23 cellular contexts compared by ENCODE assay signal in the genomic region with DNA sequence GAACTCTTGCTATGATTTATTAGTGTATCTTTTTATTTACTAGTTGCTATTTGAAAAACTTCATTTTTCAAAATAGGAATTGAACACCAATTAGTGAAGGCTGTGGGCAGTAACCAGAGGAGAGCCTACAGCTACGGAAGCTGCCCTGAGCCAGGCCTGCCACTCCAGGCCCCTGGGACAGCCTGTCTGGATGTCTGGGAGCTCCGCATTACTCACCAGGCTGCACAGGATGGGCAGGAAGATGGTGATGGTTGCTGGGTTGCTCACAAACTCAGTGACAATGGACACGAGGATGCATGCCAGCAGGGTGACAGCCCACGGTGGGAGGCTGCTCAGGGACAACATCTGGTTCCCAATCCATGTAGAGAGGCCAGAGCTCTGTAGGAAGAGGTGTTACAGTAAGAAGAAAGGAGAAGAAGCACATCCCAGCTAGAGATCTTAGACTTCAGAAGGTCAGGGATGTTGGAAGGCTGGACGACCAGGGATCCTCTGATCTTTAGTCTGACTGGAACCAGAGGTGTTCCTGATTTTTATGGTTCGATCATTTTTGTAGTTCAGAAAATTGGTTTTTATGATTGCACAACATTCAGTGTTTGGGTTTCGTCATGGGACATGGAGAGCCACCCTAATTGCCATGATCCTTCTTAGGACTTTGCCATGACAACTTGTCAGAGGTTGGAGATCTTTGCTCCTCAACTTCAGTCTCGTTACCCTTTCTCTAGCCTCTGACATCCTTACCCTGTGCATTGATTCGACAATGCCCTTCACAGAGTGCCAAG. TPM values are rescaled to one million over a fixed set of nuclear protein-coding genes. Genes with fewer than 3 reads are reported as not detected.
DNase-seq lines count a peak whose midpoint lies in the region; ATAC-seq, FAIRE-seq and TF ChIP-seq lines count a peak whose summit lies in the region.
"Had no signal": no experiment of that assay in that cellular context is flagged by ENCODE, and none has a peak within 500 bp of the region (broad histone marks: within the 10 kb centered on the region; RNA-seq: fewer than 3 reads in every experiment).

No MANE protein-coding gene starts in this region.

- H3K36me3 ChIP-seq in IMR-90 (ENCODE audit: control insufficient read depth, insufficient read depth, low read length) (peaks cover 3% of the 10 kb centered on the region; the same call in 1 of the 2 replicates), astrocyte (ENCODE audit: insufficient read depth, low read length) (no peaks in the 10 kb centered on the region), smooth muscle cell (ENCODE audit: low read depth) (no peaks in the 10 kb centered on the region)
- H3K36me3 ChIP-seq: HAP-1 had no signal

- H2AFZ ChIP-seq in IMR-90 (replicated peaks; ENCODE audit: low read length, poor library complexity): no peak overlapping the region
- no peak overlapping the region for H2AFZ ChIP-seq in astrocyte (ENCODE audit: low read depth, low read length)
- H2AFZ ChIP-seq in smooth muscle cell (ENCODE audit: low read depth): no peak overlapping the region

- no peaks in the 10 kb centered on the region for H3K9me3 ChIP-seq in IMR-90 (ENCODE audit: control insufficient read depth, insufficient read depth, low read length)
- H3K9me3 ChIP-seq in astrocyte (ENCODE audit: insufficient read depth, low read depth, low read length): no peaks in the 10 kb centered on the region
- no peaks in the 10 kb centered on the region for H3K9me3 ChIP-seq in smooth muscle cell (replicated peaks; ENCODE audit: low read depth)
- H3K9me3 ChIP-seq: gastrocnemius medialis, HAP-1, tibial nerve had no signal

- H3K23ac ChIP-seq in IMR-90 (ENCODE audit: low read depth, low read length): no peak overlapping the region

- no peak overlapping the region for H2BK20ac ChIP-seq in IMR-90 (ENCODE audit: low read depth, low read length)

- TF ChIP-seq POLR2A in IMR-90 (IDR thresholded peaks at IDR 0.05; ENCODE audit: low read depth, low read length): no peak

- H3K27me3 ChIP-seq in IMR-90 (ENCODE audit: control insufficient read depth, insufficient read depth, low read length): no peaks in the 10 kb centered on the region
- no peaks in the 10 kb centered on the region for H3K27me3 ChIP-seq in astrocyte (ENCODE audit: insufficient read depth, low read length)
- no peaks in the 10 kb centered on the region for H3K27me3 ChIP-seq in smooth muscle cell (ENCODE audit: low read depth)
- H3K27me3 ChIP-seq: gastrocnemius medialis, tibial nerve had no signal

- 0 out of 2 replicates have a peak, but pooled peaks have one; percentile 15 for ATAC-seq in IMR-90 (ENCODE audit: low read depth)
- ATAC-seq: activated CD4-positive, alpha-beta T cell treated with anti-CD3 and anti-CD28 coated beads for 36 hours; gastrocnemius medialis; naive thymus-derived CD8-positive, alpha-beta T cell had no signal

- H3K4me1 ChIP-seq in IMR-90 (ENCODE audit: control insufficient read depth, insufficient read depth, low read length) (peaks cover 17% of the 10 kb centered on the region), astrocyte (ENCODE audit: insufficient read depth, low read length) (peaks cover 26% of the 10 kb centered on the region), smooth muscle cell (ENCODE audit: low read depth) (peaks cover 15% of the 10 kb centered on the region)
- H3K4me1 ChIP-seq: HAP-1 had no signal

- H3K4me1 Mint-ChIP-seq in astrocyte (ENCODE audit: low read depth, unreplicated experiment): peaks cover 32% of the 10 kb centered on the region

- peak overlapping the region; percentile 64 for H3K4ac ChIP-seq in IMR-90 (ENCODE audit: low read depth, low read length)

- H4K20me1 ChIP-seq in IMR-90 (ENCODE audit: insufficient read depth, low read length) (0 out of 2 replicates have a peak, but pooled peaks cover 6% of the 10 kb centered on the region), astrocyte (ENCODE audit: insufficient read depth, low read length) (no peaks in the 10 kb centered on the region), smooth muscle cell (ENCODE audit: low read depth) (no peaks in the 10 kb centered on the region)

- H3K56ac ChIP-seq in IMR-90 (ENCODE audit: extremely low read depth, insufficient read depth, low read length): no peak overlapping the region

- 67% methylated on average over 4 of the region's 9 CpGs; no CpG with 5 or more reads in 1 of the 2 experiments for WGBS in IMR-90 (ENCODE audit: extremely low coverage in 2 of 2, insufficient read length in 1 of 2), 2 experiments
- WGBS in smooth muscle cell (ENCODE audit: low lambda C conversion rate): 54% methylated on average over 9 of the region's 9 CpGs

- intact Hi-C loops in IMR-90 (cut with micrococcal nuclease): no loop called here

- H3K4me2 ChIP-seq in IMR-90 (ENCODE audit: low read depth, low read length): no peak overlapping the region
- peak overlapping the region; percentile 16 for H3K4me2 ChIP-seq in astrocyte (ENCODE audit: low read length)
- H3K4me2 ChIP-seq in smooth muscle cell: peak overlapping the region; percentile 64

- no peaks in the 10 kb centered on the region for H3K27me3 Mint-ChIP-seq in astrocyte (ENCODE audit: low read depth, unreplicated experiment)
- H3K27me3 Mint-ChIP-seq: activated CD4-positive, alpha-beta T cell treated with anti-CD3 and anti-CD28 coated beads for 36 hours; naive thymus-derived CD8-positive, alpha-beta T cell; stimulated activated naive CD8-positive, alpha-beta T cell treated with anti-CD3 and anti-CD28 coated beads, Interleukin-15, Interleukin-2, amounts not matched to agents 100 ng/mL and 50 ng/mL, for 24 hours had no signal

- no peak for TF ChIP-seq RAD21 in IMR-90 (IDR thresholded peaks at IDR 0.05; ENCODE audit: low read length)

- no TSS peak for BruUV-seq in IMR-90 (replicated peaks; lab: Mats Ljungman, UMichigan)

- H4K8ac ChIP-seq in IMR-90 (ENCODE audit: low read depth in 2 of 2, low read length in 2 of 2): no peak overlapping the region

- no peak overlapping the region; the same call in 1 of the 2 replicates for H3K27ac ChIP-seq in IMR-90 (ENCODE audit: insufficient read depth, low read length)
- no peak overlapping the region for H3K27ac ChIP-seq in astrocyte (ENCODE audit: low read depth, low read length)
- H3K27ac ChIP-seq in smooth muscle cell (ENCODE audit: low read depth): peak overlapping the region; percentile 90
- H3K27ac ChIP-seq: gastrocnemius medialis, tibial nerve had no signal

- TF ChIP-seq CTCF in IMR-90 (conservative IDR thresholded peaks at IDR 0.05; ENCODE audit: low read depth, low read length): no peak
- no peak for TF ChIP-seq CTCF in astrocyte (IDR thresholded peaks at IDR 0.05; ENCODE audit: insufficient read depth, low read depth, low read length)
- TF ChIP-seq CTCF in smooth muscle cell (IDR thresholded peaks at IDR 0.05; ENCODE audit: borderline replicate concordance, insufficient read depth, poor library complexity, severe bottlenecking): no peak

- no peak overlapping the region for H2BK15ac ChIP-seq in IMR-90 (ENCODE audit: low read depth, low read length)

- H3K36me3 Mint-ChIP-seq in astrocyte (ENCODE audit: low read depth, unreplicated experiment): peaks cover 15% of the 10 kb centered on the region

- peak overlapping the region; percentile 36 for H2BK5ac ChIP-seq in IMR-90 (ENCODE audit: low read depth, low read length, poor library complexity, severe bottlenecking)

- no peak overlapping the region for H3K9ac ChIP-seq in IMR-90 (ENCODE audit: low read depth, low read length)
- H3K9ac ChIP-seq in astrocyte (ENCODE audit: low read length): no peak overlapping the region
- H3K9ac ChIP-seq in smooth muscle cell (ENCODE audit: low read depth): peak overlapping the region; percentile 68

- peak overlapping the region; percentile 43 for H2AK9ac ChIP-seq in IMR-90 (replicated peaks; ENCODE audit: low read depth, low read length, poor library complexity)

- no peak for DNase-seq in IMR-90
- DNase-seq in astrocyte (ENCODE audit: low read depth): peak; percentile 31
- peak; percentile 42 for DNase-seq in glomerular visceral epithelial cell (ENCODE audit: extremely low spot score)
- DNase-seq in smooth muscle cell (lab: John Stamatoyannopoulos, UW; ENCODE audit: unreplicated experiment): no peak
- no peak for DNase-seq in A172 (ENCODE audit: low spot score)
- no peak for DNase-seq in D341Med (ENCODE audit: low spot score)
- no peak for DNase-seq in activated CD4-positive, CD25-positive, alpha-beta regulatory T cell treated with anti-CD3 and anti-CD28 coated beads, Interleukin-2, amount 50 U/mL, for 72 hours
- DNase-seq: activated CD4-positive, alpha-beta T cell treated with anti-CD3 and anti-CD28 coated beads for 36 hours; activated naive CD4-positive, alpha-beta T cell treated with Interleukin-2 at 50 U/mL for 16 hours; activated T-cell treated with anti-CD3 and anti-CD28 coated beads, Interleukin-2, amount 50 U/mL, for 48 hours; central memory CD4-positive, alpha-beta T cell; DMS79; erythroblast; gastrocnemius medialis; KBM-7; naive thymus-derived CD8-positive, alpha-beta T cell; NCI-H2171; NCI-H524 treated with DMSO at 0.1 percent for 48 hours; retina; stimulated activated CD4-positive, alpha-beta T cell treated with anti-CD3 and anti-CD28 coated beads, Interleukin-4, amount 100 ng/mL, for 24 hours had no signal

- CTCF ChIA-PET in IMR-90 (lab: Yijun Ruan, JAX): no interaction called here

- H3K9me3 Mint-ChIP-seq in astrocyte (ENCODE audit: unreplicated experiment): no peaks in the 10 kb centered on the region
- H3K9me3 Mint-ChIP-seq: naive thymus-derived CD8-positive, alpha-beta T cell; stimulated activated naive CD8-positive, alpha-beta T cell treated with anti-CD3 and anti-CD28 coated beads, Interleukin-15, Interleukin-2, amounts not matched to agents 100 ng/mL and 50 ng/mL, for 24 hours had no signal

- H3K14ac ChIP-seq in IMR-90 (replicated peaks; ENCODE audit: low read depth, low read length): peak overlapping the region; percentile 2; the same call in 1 of the 2 replicates

- peak overlapping the region; percentile 82 for H2AK5ac ChIP-seq in IMR-90 (ENCODE audit: low read depth, low read length)

- H4K91ac ChIP-seq in IMR-90 (ENCODE audit: insufficient read depth, low read depth, low read length): no peak overlapping the region

- in situ Hi-C loops in IMR-90 (cut with MboI; ENCODE audit: low sequenced_read_pairs): no loop called here

- dilution Hi-C loops in IMR-90 (cut with HindIII; ENCODE audit: low sequenced_read_pairs, unreplicated experiment): no loop called here

- H3K4me3 ChIP-seq in IMR-90 (ENCODE audit: insufficient read depth, low read depth, low read length): no peak overlapping the region
- no peak overlapping the region for H3K4me3 ChIP-seq in astrocyte (ENCODE audit: insufficient read depth, low read depth, low read length)
- H3K4me3 ChIP-seq in smooth muscle cell: no peak overlapping the region
- H3K4me3 ChIP-seq: gastrocnemius medialis, HAP-1, tibial nerve had no signal

- no peak overlapping the region for H3K4me3 Mint-ChIP-seq in astrocyte (ENCODE audit: unreplicated experiment)
- H3K4me3 Mint-ChIP-seq: activated CD4-positive, alpha-beta T cell treated with anti-CD3 and anti-CD28 coated beads for 36 hours; naive thymus-derived CD8-positive, alpha-beta T cell; stimulated activated naive CD8-positive, alpha-beta T cell treated with anti-CD3 and anti-CD28 coated beads, Interleukin-15, Interleukin-2, amounts not matched to agents 100 ng/mL and 50 ng/mL, for 24 hours had no signal

- H4K5ac ChIP-seq in IMR-90 (ENCODE audit: low read depth, low read length): no peak overlapping the region

- peak overlapping the region; percentile 94 for H3K27ac Mint-ChIP-seq in astrocyte (ENCODE audit: unreplicated experiment)
- H3K27ac Mint-ChIP-seq: activated CD4-positive, alpha-beta T cell treated with anti-CD3 and anti-CD28 coated beads for 36 hours; stimulated activated naive CD8-positive, alpha-beta T cell treated with anti-CD3 and anti-CD28 coated beads, Interleukin-15, Interleukin-2, amounts not matched to agents 100 ng/mL and 50 ng/mL, for 24 hours had no signal

- H3K79me2 ChIP-seq in astrocyte (ENCODE audit: insufficient read depth, low read length): no peaks in the 10 kb centered on the region
- peaks cover 3% of the 10 kb centered on the region for H3K79me2 ChIP-seq in smooth muscle cell (ENCODE audit: low read depth)

- H3K18ac ChIP-seq in IMR-90 (ENCODE audit: low read depth, low read length): no peak overlapping the region

- peaks cover 10% of the 10 kb centered on the region for H3F3A ChIP-seq in smooth muscle cell (ENCODE audit: low read depth)

- POLR2A ChIA-PET in IMR-90 (lab: Charles Lee; ENCODE audit: unreplicated experiment): no interaction called here

- peak overlapping the region; percentile 42; the same call in 1 of the 2 replicates for H2BK120ac ChIP-seq in IMR-90 (ENCODE audit: low read depth, low read length)

- no peak for FAIRE-seq in astrocyte (lab: Jason Lieb, UNC)

- H3K79me1 ChIP-seq in IMR-90 (ENCODE audit: low read depth in 1 of 2, low read length in 2 of 2): peaks cover 27 to 62% of the 10 kb centered on the region in 2 experiments

- H3K9me1 ChIP-seq in IMR-90 (ENCODE audit: insufficient read depth, low read length): peaks cover 35% of the 10 kb centered on the region

RNA-seq across cellular contexts. Expression of gene STMP1, which starts 23.2 kb away (rescaled TPM):
- total RNA-seq in IMR-90 (2012; rRNA removed) (6.1 and 11.9 TPM in 2 replicates), astrocyte (28.1 and 29.7 TPM in 2 replicates), smooth muscle cell (26.6 and 28.7 TPM in 2 replicates)
- polyA plus RNA-seq in IMR-90 (2012; rRNA removed) (22.5 and 28.3 TPM in 2 replicates), smooth muscle cell (72.1 and 76.8 TPM in 2 replicates)
- polyA plus RNA-seq in IMR-90 (2012; cell fraction: cytosol; rRNA removed): 5.2 and 13.9 TPM in 2 replicates
- polyA plus RNA-seq in IMR-90 (2012; cell fraction: nucleus; rRNA removed; ENCODE audit: low replicate concordance): 1.3 and 9.0 TPM in 2 replicates
- 22.5 and 24.8 TPM in 2 replicates for total RNA-seq in A172 (2014; rRNA removed; shearing (Covaris generic))

RNA-seq across cellular contexts. Expression of gene SLC13A4, which starts 42.5 kb away (rescaled TPM):
- 0.56 TPM in 1 of 2 replicates, not detected in the other for total RNA-seq in IMR-90 (2012; rRNA removed)
- 0.10 TPM in 1 of 2 replicates, not detected in the other for polyA plus RNA-seq in IMR-90 (2012; rRNA removed)
- 0.12 and 0.23 TPM in 2 replicates for polyA plus RNA-seq in IMR-90 (2012; cell fraction: cytosol; rRNA removed)
- 0.16 and 0.32 TPM in 2 replicates for polyA plus RNA-seq in IMR-90 (2012; cell fraction: nucleus; rRNA removed; ENCODE audit: low replicate concordance)
- 0.07 TPM in 1 of 2 replicates, not detected in the other for total RNA-seq in astrocyte
- total RNA-seq in smooth muscle cell: 0.18 TPM in 1 of 2 replicates, not detected in the other
- polyA plus RNA-seq in smooth muscle cell: 0.43 and 0.61 TPM in 2 replicates
- total RNA-seq in A172 (2014; rRNA removed; shearing (Covaris generic)): not detected in 2 replicates
- total RNA-seq: activated CD4-positive, alpha-beta T cell treated with anti-CD3 and anti-CD28 coated beads for 36 hours; gastrocnemius medialis; naive thymus-derived CD8-positive, alpha-beta T cell; tibial nerve had no signal

Comparison
In these comparisons a context has a peak if more than half of its experiments do, and no peak if none do; other contexts are left out.
1. DNase-seq: peak in astrocyte (single experiment) and glomerular visceral epithelial cell (single experiment); none in IMR-90 (single experiment), smooth muscle cell (single experiment), A172 (single experiment), D341Med (single experiment) and activated CD4-positive, CD25-positive, alpha-beta regulatory T cell treated with anti-CD3 and anti-CD28 coated beads, Interleukin-2, amount 50 U/mL, for 72 hours (single experiment).